In the genomic region with DNA sequence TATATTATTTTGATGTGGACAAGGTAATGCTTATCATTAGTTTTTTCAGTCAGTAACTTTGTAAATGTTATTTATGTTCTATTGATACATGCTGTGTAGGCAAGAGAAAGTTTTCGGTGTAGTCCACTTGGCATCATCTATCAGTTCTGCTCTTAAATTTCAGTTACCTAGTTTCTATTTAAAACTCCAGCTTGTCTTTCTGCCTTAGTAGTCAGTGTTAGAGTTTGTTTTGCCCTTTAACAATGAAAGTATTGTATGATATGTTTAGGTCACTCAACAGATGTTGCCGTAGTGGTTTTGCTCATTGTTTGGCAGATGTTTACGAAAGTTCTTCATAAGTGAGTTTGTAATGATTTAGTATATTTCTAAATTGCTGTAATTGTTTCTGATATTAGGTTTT, we compare ENCODE assay signal across 21 cellular contexts. TPM values are rescaled to one million over a fixed set of nuclear protein-coding genes. Genes with fewer than 3 reads are reported as not detected.
"Had no signal": no experiment of that assay in that cellular context is flagged by ENCODE, and none has a peak within 500 bp of the region (broad histone marks: within the 10 kb centered on the region; RNA-seq: fewer than 3 reads in every experiment).

No MANE protein-coding gene starts in this region.

- H3K27ac ChIP-seq: cardiac muscle cell, epithelial cell of prostate, neural progenitor cell, right atrium auricular region, upper lobe of right lung had no signal

- DNase-seq: activated CD4-positive, alpha-beta memory T cell treated with anti-CD3 and anti-CD28 coated beads for 36 hours; activated CD4-positive, alpha-beta T cell treated with anti-CD3 and anti-CD28 coated beads for 48 hours; activated effector memory CD4-positive, alpha-beta T cell treated with Interleukin-2 at 50 U/mL for 16 hours; activated naive CD4-positive, alpha-beta T cell treated with anti-CD3 and anti-CD28 coated beads for 36 hours; activated naive CD8-positive, alpha-beta T cell treated with anti-CD3 and anti-CD28 coated beads, Interleukin-2, amount 10 ng/mL, durations not matched to agents 7 days and 5 days; activated T-cell treated with anti-CD3 and anti-CD28 coated beads, Interleukin-2, amount 50 U/mL, for 72 hours; amygdala; cortex of kidney; foreskin fibroblast; hypothalamus; mesenchymal stem cell; mucosa of descending colon; naive B cell; stimulated activated CD4-positive, alpha-beta T cell treated with anti-CD3 and anti-CD28 coated beads, Interleukin-4, amount 100 ng/mL, for 24 hours; stimulated activated naive CD4-positive, alpha-beta T cell treated with Interleukin-2 at 50 U/mL for 16 hours; T-helper 17 cell; upper lobe of right lung had no signal

- ATAC-seq: activated T-cell treated with anti-CD3 and anti-CD28 coated beads, Interleukin-2, amount 50 U/mL, for 72 hours; T-helper 17 cell; upper lobe of right lung had no signal

RNA-seq across cellular contexts. Expression of a gene that starts 34.9 kb away (rescaled TPM):
- polyA plus RNA-seq: cardiac muscle cell had no signal
